Comparison of ENCODE assay signal across 13 cellular contexts in genomic region chr10:125248489-125248888, GRCh38.
DNase-seq lines count a peak whose midpoint lies in the region; ATAC-seq and TF ChIP-seq lines count a peak whose summit lies in the region.
"Had no signal": no experiment of that assay in that cellular context is flagged by ENCODE, and none has a peak within 500 bp of the region (broad histone marks: within the 10 kb centered on the region; RNA-seq: fewer than 3 reads in every experiment).

No MANE protein-coding gene starts in this region.

- no peaks in the 10 kb centered on the region for H3K79me2 ChIP-seq in SK-N-SH (ENCODE audit: insufficient read depth)

- H3K4me2 ChIP-seq in SK-N-SH = no peak overlapping the region

- H3K9me3 ChIP-seq in HEK293 (ENCODE audit: control insufficient read depth, insufficient read depth, low read depth, low read length) (no peaks in the 10 kb centered on the region), SK-N-SH (no peaks in the 10 kb centered on the region)

- peak; percentile 55 for DNase-seq in SK-N-SH
- DNase-seq in osteocyte (ENCODE audit: extremely low spot score, unreplicated experiment) = peak; percentile 27
- no peak for DNase-seq in NCI-H82 (lab: John Stamatoyannopoulos, UW)
- DNase-seq in COLO668 (lab: John Stamatoyannopoulos, UW; ENCODE audit: unreplicated experiment) = no peak
- DNase-seq: C1 segment of cervical spinal cord; Caco-2; CD4-positive, alpha-beta memory T cell; DMS 273 treated with DMSO at 0.1 percent for 48 hours; DMS79; GOT3 had no signal

- no peaks in the 10 kb centered on the region for H3K36me3 Mint-ChIP-seq in osteocyte (ENCODE audit: unreplicated experiment)
- H3K36me3 Mint-ChIP-seq: CD4-positive, alpha-beta memory T cell had no signal

- ATAC-seq in GM21576 (IDR thresholded peaks at IDR 0.05; ENCODE audit: unreplicated experiment) = no peak

- TF ChIP-seq CTCF in HEK293 (tag by site-specific recombination; IDR thresholded peaks at IDR 0.05) (no peak), SK-N-SH (IDR thresholded peaks at IDR 0.05) (no peak), osteocyte (IDR thresholded peaks at IDR 0.05) (no peak)

- H3K9me2 ChIP-seq in SK-N-SH = no peaks in the 10 kb centered on the region

- no peak overlapping the region for H3K9ac ChIP-seq in SK-N-SH

- no peak for TF ChIP-seq RAD21 in SK-N-SH (IDR thresholded peaks at IDR 0.05; ENCODE audit: low read length)

- H3K27ac ChIP-seq in HEK293 (ENCODE audit: extremely low read depth, low read depth, low read length) = no peak overlapping the region
- H3K27ac ChIP-seq in SK-N-SH (ENCODE audit: low read depth in 2 of 2, low read length in 1 of 2) = peak overlapping the region in 1 of 2 experiments; percentile 31; a peak in 1 of 4 replicates

- H3K9me3 Mint-ChIP-seq in osteocyte (ENCODE audit: unreplicated experiment) = peaks cover 4% of the 10 kb centered on the region

- POLR2A ChIA-PET in HEK293 (lab: Yijun Ruan, JAX) = no interaction called here
- POLR2A ChIA-PET in SK-N-SH (lab: Yijun Ruan, JAX) = no interaction called here

- H2AFZ ChIP-seq in SK-N-SH (ENCODE audit: low read depth) = no peak overlapping the region

- 14% methylated on average over 3 of the region's 3 CpGs for WGBS in SK-N-SH (ENCODE audit: low lambda C conversion rate)

- no peak overlapping the region for H3K27ac Mint-ChIP-seq in osteocyte (ENCODE audit: unreplicated experiment)
- H3K27ac Mint-ChIP-seq: CD4-positive, alpha-beta memory T cell had no signal

- no peaks in the 10 kb centered on the region for H3K27me3 ChIP-seq in SK-N-SH (ENCODE audit: insufficient read depth)

- H3F3A ChIP-seq in SK-N-SH (replicated peaks; ENCODE audit: insufficient read depth) = no peaks in the 10 kb centered on the region

- no peaks in the 10 kb centered on the region for H3K4me1 Mint-ChIP-seq in osteocyte (ENCODE audit: unreplicated experiment)
- H3K4me1 Mint-ChIP-seq: CD4-positive, alpha-beta memory T cell had no signal

- H3K36me3 ChIP-seq in HEK293 (ENCODE audit: control insufficient read depth in 2 of 2, insufficient read depth in 1 of 2, low read length in 2 of 2) (no peaks in the 10 kb centered on the region), SK-N-SH (replicated peaks in 1 of 2; ENCODE audit: control insufficient read depth in 1 of 2, insufficient read depth in 2 of 2, low read length in 1 of 2) (no peaks in the 10 kb centered on the region)
- H3K36me3 ChIP-seq: HAP-1 had no signal

- no peak overlapping the region for H3K4me3 ChIP-seq in HEK293 (ENCODE audit: low read depth, low read length)
- no peak overlapping the region for H3K4me3 ChIP-seq in SK-N-SH (ENCODE audit: low read depth in 2 of 2, low read length in 1 of 2)
- H3K4me3 ChIP-seq: HAP-1 had no signal

- H3K4me3 Mint-ChIP-seq in osteocyte (ENCODE audit: unreplicated experiment) = no peak overlapping the region
- H3K4me3 Mint-ChIP-seq: CD4-positive, alpha-beta memory T cell had no signal

- H3K4me1 ChIP-seq in HEK293 (ENCODE audit: control insufficient read depth, insufficient read depth, low read length) (peaks cover 2% of the 10 kb centered on the region; the same call in 1 of the 2 replicates), SK-N-SH (ENCODE audit: control insufficient read depth in 1 of 2, insufficient read depth in 2 of 2, low read depth in 1 of 2, low read length in 1 of 2) (peaks cover 0 to 6% of the 10 kb centered on the region in 2 experiments; a peak in 2 of 4 replicates)
- H3K4me1 ChIP-seq: Caco-2, HAP-1 had no signal

- peaks cover 45% of the 10 kb centered on the region for H3K27me3 Mint-ChIP-seq in osteocyte (ENCODE audit: unreplicated experiment)
- H3K27me3 Mint-ChIP-seq: CD4-positive, alpha-beta memory T cell had no signal

- no peak for TF ChIP-seq EP300 in SK-N-SH (IDR thresholded peaks at IDR 0.05; ENCODE audit: borderline replicate concordance in 1 of 2, low read depth in 1 of 2, low read length in 1 of 2)

- no peaks in the 10 kb centered on the region for H4K20me1 ChIP-seq in SK-N-SH (ENCODE audit: insufficient read depth)

- CTCF ChIA-PET in HEK293 (lab: Yijun Ruan, JAX) (interaction anchor here (0.6 kb wide), 1 partner anchor 16 kb away, joined by 3 read pairs; no protein-coding TSS in a partner anchor), SK-N-SH (lab: Yijun Ruan, JAX) (no interaction called here)

TF ChIP-seq in HEK293, 187 proteins besides CTCF, POLR2A, EP300 and RAD21:
- TF ChIP-seq ZNF629 (tag by site-specific recombination; IDR thresholded peaks at IDR 0.05) (no peak; the same call in 1 of the 2 replicates), ZNF335 (tag by site-specific recombination; conservative IDR thresholded peaks at IDR 0.05) (peak; percentile 48; the same call in 1 of the 2 replicates), ZNF391 (tag by site-specific recombination; IDR thresholded peaks at IDR 0.05; ENCODE audit: borderline replicate concordance, low read depth) (no peak), PRDM1 (tag by site-specific recombination; IDR thresholded peaks at IDR 0.05) (no peak), ZXDB (tag by site-specific recombination; IDR thresholded peaks at IDR 0.05) (no peak), ZBTB17 (tag by site-specific recombination; IDR thresholded peaks at IDR 0.05) (peak; percentile 79), ZNF837 (tag by site-specific recombination; IDR thresholded peaks at IDR 0.05) (no peak), ZBTB20 (tag by site-specific recombination; IDR thresholded peaks at IDR 0.05) (peak; percentile 57; the same call in 1 of the 2 replicates), ZNF521 (tag by site-specific recombination; IDR thresholded peaks at IDR 0.05) (no peak), ATF2 (tag by site-specific recombination; IDR thresholded peaks at IDR 0.05; ENCODE audit: low read depth) (0 out of 2 replicates have a peak, but pooled peaks have one; percentile 37)

TF ChIP-seq in SK-N-SH, 30 proteins besides CTCF, POLR2A, EP300 and RAD21:
- no peak for TF ChIP-seq TCF12 (IDR thresholded peaks at IDR 0.05)
- TF ChIP-seq MXI1 (IDR thresholded peaks at IDR 0.05; ENCODE audit: low read depth, low read length) = no peak
- no peak for TF ChIP-seq RCOR1 (IDR thresholded peaks at IDR 0.05; ENCODE audit: low read length)
- no peak for TF ChIP-seq TAF1 (IDR thresholded peaks at IDR 0.05; ENCODE audit: borderline replicate concordance, low read depth, low read length)
- peak; percentile 24; the same call in 1 of the 2 replicates for TF ChIP-seq FOXJ3 (CRISPR knock-in tag; IDR thresholded peaks at IDR 0.05)
- TF ChIP-seq RXRA (IDR thresholded peaks at IDR 0.05; ENCODE audit: borderline replicate concordance, low read depth) = no peak
- peak; percentile 69 for TF ChIP-seq GATA2 (CRISPR knock-in tag; IDR thresholded peaks at IDR 0.05)

Comparison
In these comparisons a context has a peak if more than half of its experiments do, and no peak if none do; other contexts are left out.
1. DNase-seq: peak in SK-N-SH (single experiment) and osteocyte (single experiment); none in NCI-H82 (single experiment) and COLO668 (single experiment).